8 cellular contexts compared by ENCODE assay signal in the genomic region with DNA sequence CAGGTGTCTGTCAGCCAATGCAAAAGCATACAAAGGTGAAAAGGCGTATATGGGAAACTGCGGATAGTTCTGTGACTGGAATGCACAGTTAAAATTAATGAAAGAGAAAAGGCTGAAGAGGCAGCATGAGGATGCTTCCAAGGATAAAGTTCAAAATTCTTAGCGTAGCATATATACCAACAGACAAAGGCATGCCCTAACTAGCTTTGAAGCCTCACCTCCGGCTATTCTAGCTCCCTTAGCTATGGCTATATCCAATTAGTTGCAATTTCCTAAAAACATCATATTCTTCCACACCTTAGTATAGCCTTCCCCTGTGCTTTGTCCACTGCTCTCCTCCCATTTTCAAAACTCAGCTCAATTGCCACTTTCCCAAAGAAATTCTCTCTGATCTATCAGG. TPM values are rescaled to one million over a fixed set of nuclear protein-coding genes. Genes with fewer than 3 reads are reported as not detected.
A peak's percentile ranks its signal among the peaks of the same experiment; 100 is the strongest.
DNase-seq lines count a peak whose midpoint lies in the region; ATAC-seq and TF ChIP-seq lines count a peak whose summit lies in the region.

No MANE protein-coding gene starts in this region.

- no peaks in the 10 kb centered on the region for H3K27me3 Mint-ChIP-seq in natural killer cell treated with Interleukin-12 subunit alpha and Interleukin-12 subunit beta and Interleukin-15 and Interleukin-18, amount 100 ng/mL, for 72 hours

- peak overlapping the region; percentile 97 for H3K4me3 ChIP-seq in AG09309 (ENCODE audit: control insufficient read depth, low read depth, low read length)
- H3K4me3 ChIP-seq in dorsolateral prefrontal cortex: peak overlapping the region in 49 of 59 donors; percentile 63 to 100 (median 99)

- no peaks in the 10 kb centered on the region for H3K27me3 ChIP-seq in dorsolateral prefrontal cortex

- H3K4me3 Mint-ChIP-seq in natural killer cell treated with Interleukin-12 subunit alpha and Interleukin-12 subunit beta and Interleukin-15 and Interleukin-18, amount 100 ng/mL, for 72 hours: peak overlapping the region; percentile 90

- intact Hi-C loops in dorsolateral prefrontal cortex (cut with DNase I): no loop called here

- no peaks in the 10 kb centered on the region for H3K9me3 Mint-ChIP-seq in natural killer cell treated with Interleukin-12 subunit alpha and Interleukin-12 subunit beta and Interleukin-15 and Interleukin-18, amount 100 ng/mL, for 72 hours

- H3K4me1 Mint-ChIP-seq in natural killer cell treated with Interleukin-12 subunit alpha and Interleukin-12 subunit beta and Interleukin-15 and Interleukin-18, amount 100 ng/mL, for 72 hours (ENCODE audit: low read depth in 2 of 2): peaks cover 41 to 53% of the 10 kb centered on the region in 2 donors

- peak overlapping the region; percentile 100 for H3K27ac ChIP-seq in KOPT-K1 (ENCODE audit: low read depth, low read length, poor library complexity, severe bottlenecking)
- peak overlapping the region in 52 of 59 donors; percentile 99 to 100 (median 100) for H3K27ac ChIP-seq in dorsolateral prefrontal cortex

- H3K36me3 Mint-ChIP-seq in natural killer cell treated with Interleukin-12 subunit alpha and Interleukin-12 subunit beta and Interleukin-15 and Interleukin-18, amount 100 ng/mL, for 72 hours: peaks cover 24% of the 10 kb centered on the region

- H3K27ac Mint-ChIP-seq in natural killer cell treated with Interleukin-12 subunit alpha and Interleukin-12 subunit beta and Interleukin-15 and Interleukin-18, amount 100 ng/mL, for 72 hours: peak overlapping the region; percentile 84 to 93

- H3K36me3 ChIP-seq in KOPT-K1 (ENCODE audit: insufficient read depth, low read length): peaks cover 56% of the 10 kb centered on the region

- no peak for ATAC-seq in natural killer cell treated with Interleukin-12 subunit alpha and Interleukin-12 subunit beta and Interleukin-15 and Interleukin-18, amount 100 ng/mL, for 72 hours
- no peak for ATAC-seq in HG03025 (IDR thresholded peaks at IDR 0.05; ENCODE audit: low FRiP score, unreplicated experiment)

- DNase-seq in AG09309 (ENCODE audit: low read depth): no peak
- DNase-seq in dorsolateral prefrontal cortex: no peak
- no peak for DNase-seq in natural killer cell treated with Interleukin-12 subunit alpha and Interleukin-12 subunit beta and Interleukin-15 and Interleukin-18, amount 100 ng/mL, for 72 hours (ENCODE audit: low spot score)
- DNase-seq in NCI-H345 (lab: John Stamatoyannopoulos, UW): no peak
- no peak for DNase-seq in SW 1271 (lab: John Stamatoyannopoulos, UW)
- no peak for DNase-seq in NCI-H187 (lab: John Stamatoyannopoulos, UW)

- TF ChIP-seq CTCF in AG09309 (IDR thresholded peaks at IDR 0.05; ENCODE audit: control insufficient read depth, insufficient read depth, low read depth, low read length, missing control alignments) (no peak), dorsolateral prefrontal cortex (IDR thresholded peaks at IDR 0.05 in 54 of 56, conservative IDR thresholded peaks at IDR 0.05 in 2 of 56; ENCODE audit: low read depth in 1 of 56, partially characterized antibody in 56 of 56) (no peak)

- H3K9me3 ChIP-seq in KOPT-K1 (ENCODE audit: insufficient read depth, low read length, poor library complexity, severe bottlenecking): no peaks in the 10 kb centered on the region

RNA-seq across cellular contexts. Expression of a gene that starts 1.4 kb away (rescaled TPM):
- total RNA-seq in dorsolateral prefrontal cortex: 100 to 1,000 TPM; 114 to 424 (median 207) TPM
- total RNA-seq in natural killer cell treated with Interleukin-12 subunit alpha and Interleukin-12 subunit beta and Interleukin-15 and Interleukin-18, amount 100 ng/mL, for 72 hours: 100 to 1,000 TPM; 219 to 220 TPM

RNA-seq across cellular contexts. Expression of a gene that starts 22.2 kb away (rescaled TPM):
- 10 to 100 TPM; 24.1 to 53.7 (median 35.7) TPM for total RNA-seq in dorsolateral prefrontal cortex
- total RNA-seq in natural killer cell treated with Interleukin-12 subunit alpha and Interleukin-12 subunit beta and Interleukin-15 and Interleukin-18, amount 100 ng/mL, for 72 hours: 10 to 100 TPM; 33.4 to 52.4 TPM

RNA-seq across cellular contexts. Expression of a gene that starts 52.8 kb away (rescaled TPM):
- 10 to 100 TPM; 17.9 to 30.7 (median 25.8) TPM for total RNA-seq in dorsolateral prefrontal cortex
- total RNA-seq in natural killer cell treated with Interleukin-12 subunit alpha and Interleukin-12 subunit beta and Interleukin-15 and Interleukin-18, amount 100 ng/mL, for 72 hours: 10 to 100 TPM; 22.5 to 22.7 TPM
